8 cellular contexts compared by ENCODE assay signal in genomic region chr11:66568124-66568916, GRCh38. TPM values are rescaled to one million over a fixed set of nuclear protein-coding genes. Genes with fewer than 3 reads are reported as not detected.
DNase-seq lines count a peak whose midpoint lies in the region; ATAC-seq lines count a peak whose summit lies in the region.

Gene CTSF (minus strand): TSS chr11:66568606. CDS start chr11:66568486, 120 bp downstream.

- peak; percentile 99 for DNase-seq in AG08396 (ENCODE audit: low spot score)
- DNase-seq in H7 = peak; percentile 63
- peak; percentile 49 for DNase-seq in NCI-H526 treated with DMSO at 0.1 percent for 48 hours (lab: John Stamatoyannopoulos, UW)
- DNase-seq in activated CD8-positive, alpha-beta memory T cell treated with anti-CD3 and anti-CD28 coated beads, Interleukin-2, amount 10 ng/mL, durations not matched to agents 7 days and 5 days = peak; percentile 71
- DNase-seq in effector memory CD8-positive, alpha-beta T cell = peak; percentile 38 to 55 (median 54)
- peak; percentile 94 for DNase-seq in mesenteric fat pad (ENCODE audit: low spot score)
- DNase-seq in stimulated activated CD8-positive, alpha-beta memory T cell treated with anti-CD3 and anti-CD28 coated beads, Interleukin-2, amount 100 ng/mL, for 48 hours (ENCODE audit: low read depth in 2 of 2) = peak; percentile 63 to 67

- H3K27me3 Mint-ChIP-seq in activated CD8-positive, alpha-beta memory T cell treated with anti-CD3 and anti-CD28 coated beads, Interleukin-2, amount 10 ng/mL, durations not matched to agents 7 days and 5 days = peaks cover 25% of the 10 kb centered on the region
- H3K27me3 Mint-ChIP-seq in effector memory CD8-positive, alpha-beta T cell = peaks cover 14 to 21% of the 10 kb centered on the region in 2 donors

- H3K27me3 ChIP-seq in H7 (ENCODE audit: control insufficient read depth, insufficient read depth, low read length) = no peaks in the 10 kb centered on the region

- CTCF ChIA-PET in activated CD8-positive, alpha-beta memory T cell treated with anti-CD3 and anti-CD28 coated beads, Interleukin-2, amount 10 ng/mL, durations not matched to agents 7 days and 5 days (lab: Charles Lee) = interaction anchor here (1.1 to 3.9 kb wide), 4 partner anchors 9 to 110 kb away, joined by 4 to 22 read pairs (median 10); partner anchors contain the start of gene RBM4B

- H3K27ac Mint-ChIP-seq in activated CD8-positive, alpha-beta memory T cell treated with anti-CD3 and anti-CD28 coated beads, Interleukin-2, amount 10 ng/mL, durations not matched to agents 7 days and 5 days = no peak within 1 kb of the TSS
- no peak within 1 kb of the TSS for H3K27ac Mint-ChIP-seq in effector memory CD8-positive, alpha-beta T cell

- no peak within 1 kb of the TSS for H3K4me3 ChIP-seq in H7 (ENCODE audit: insufficient read depth, low read depth, low read length)

- H3K36me3 Mint-ChIP-seq in activated CD8-positive, alpha-beta memory T cell treated with anti-CD3 and anti-CD28 coated beads, Interleukin-2, amount 10 ng/mL, durations not matched to agents 7 days and 5 days = no peaks in the 10 kb centered on the region
- no peaks in the 10 kb centered on the region for H3K36me3 Mint-ChIP-seq in effector memory CD8-positive, alpha-beta T cell (ENCODE audit: insufficient read depth)

- H3K36me3 ChIP-seq in H7 (replicated peaks; ENCODE audit: control insufficient read depth, insufficient read depth, low read length) = no peaks in the 10 kb centered on the region; the same call in 1 of the 2 replicates

- no peaks in the 10 kb centered on the region for H3K9me3 Mint-ChIP-seq in activated CD8-positive, alpha-beta memory T cell treated with anti-CD3 and anti-CD28 coated beads, Interleukin-2, amount 10 ng/mL, durations not matched to agents 7 days and 5 days (ENCODE audit: low read depth)
- H3K9me3 Mint-ChIP-seq in effector memory CD8-positive, alpha-beta T cell = no peaks in the 10 kb centered on the region

- H3K4me1 Mint-ChIP-seq in activated CD8-positive, alpha-beta memory T cell treated with anti-CD3 and anti-CD28 coated beads, Interleukin-2, amount 10 ng/mL, durations not matched to agents 7 days and 5 days = peaks cover 5% of the 10 kb centered on the region
- peaks cover 0 to 13% of the 10 kb centered on the region in 2 donors for H3K4me1 Mint-ChIP-seq in effector memory CD8-positive, alpha-beta T cell (ENCODE audit: low read depth in 2 of 2)

- H3K4me3 Mint-ChIP-seq in activated CD8-positive, alpha-beta memory T cell treated with anti-CD3 and anti-CD28 coated beads, Interleukin-2, amount 10 ng/mL, durations not matched to agents 7 days and 5 days = peak within 1 kb of the TSS; percentile 54
- peak within 1 kb of the TSS; percentile 75 to 81 for H3K4me3 Mint-ChIP-seq in effector memory CD8-positive, alpha-beta T cell

- peak; percentile 95 for ATAC-seq in activated CD8-positive, alpha-beta memory T cell treated with anti-CD3 and anti-CD28 coated beads, Interleukin-2, amount 10 ng/mL, durations not matched to agents 7 days and 5 days
- peak; percentile 95 for ATAC-seq in effector memory CD8-positive, alpha-beta T cell (replicated peaks)
- ATAC-seq in HG03097 (IDR thresholded peaks at IDR 0.05; ENCODE audit: low FRiP score, unreplicated experiment) = no peak

RNA-seq across cellular contexts. Expression of gene CTSF, which starts in this region (rescaled TPM):
- total RNA-seq in H7 (2014; rRNA removed; shearing (Covaris generic)) = 4.8 and 5.1 TPM in 2 replicates
- total RNA-seq in activated CD8-positive, alpha-beta memory T cell treated with anti-CD3 and anti-CD28 coated beads, Interleukin-2, amount 10 ng/mL, durations not matched to agents 7 days and 5 days = 1 to 10 TPM; 2.8 to 4.1 TPM
- total RNA-seq in mesenteric fat pad = 44.2 TPM

Comparison
In these comparisons a context has a peak if more than half of its experiments do, and no peak if none do; other contexts are left out.
1. DNase-seq: peak in every context shown above with its lines; median percentile 99 in AG08396; 94 in mesenteric fat pad; 71 in activated CD8-positive, alpha-beta memory T cell treated with anti-CD3 and anti-CD28 coated beads, Interleukin-2, amount 10 ng/mL, durations not matched to agents 7 days and 5 days; 65 in stimulated activated CD8-positive, alpha-beta memory T cell treated with anti-CD3 and anti-CD28 coated beads, Interleukin-2, amount 100 ng/mL, for 48 hours; 63 in H7; 54 in effector memory CD8-positive, alpha-beta T cell; 49 in NCI-H526 treated with DMSO at 0.1 percent for 48 hours.